In the genomic region with DNA sequence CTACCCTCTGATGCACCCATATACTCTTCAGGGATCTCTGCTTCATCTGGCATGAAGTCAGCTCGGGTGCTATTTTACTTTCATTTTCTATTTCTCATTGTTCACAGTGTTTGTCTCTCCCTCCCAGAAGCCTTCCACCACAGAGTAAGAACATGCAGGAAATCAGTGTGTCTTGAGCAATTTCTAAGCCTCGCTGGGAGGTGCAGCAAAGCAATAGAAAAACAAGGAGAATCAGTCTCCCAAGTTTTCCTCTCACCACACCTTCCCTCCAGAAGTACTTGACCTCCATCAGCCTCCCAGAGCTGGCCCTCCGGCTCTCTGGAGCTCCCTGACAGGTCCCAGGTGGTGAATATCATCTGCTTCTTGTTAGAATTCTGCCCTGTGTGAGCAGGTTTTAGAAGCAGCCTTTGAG, we compare ENCODE assay signal across 8 cellular contexts.
DNase-seq lines count a peak whose midpoint lies in the region; ATAC-seq and TF ChIP-seq lines count a peak whose summit lies in the region.

No MANE protein-coding gene starts in this region.

- peak overlapping the region; percentile 16 to 81 (median 68) for H3K4me3 Mint-ChIP-seq in brain

- H3K27me3 Mint-ChIP-seq in brain = peaks cover 4% of the 10 kb centered on the region

- peak overlapping the region in 4 of 5 experiments; percentile 33 to 92 (median 42) for H3K27ac Mint-ChIP-seq in brain

- peaks cover 6% of the 10 kb centered on the region for H3K4me1 Mint-ChIP-seq in brain

- H3K27me3 ChIP-seq in lung (ENCODE audit: control insufficient read depth, insufficient read depth) (no peaks in the 10 kb centered on the region), aorta (ENCODE audit: control insufficient read depth in 1 of 2, insufficient read depth in 2 of 2, low read length in 1 of 2) (no peaks in the 10 kb centered on the region)

- ATAC-seq in GM19351 (IDR thresholded peaks at IDR 0.05; ENCODE audit: unreplicated experiment) (peak; percentile 98), HG03342 (IDR thresholded peaks at IDR 0.05; ENCODE audit: unreplicated experiment) (peak; percentile 99), lung (ENCODE audit: insufficient read depth, low FRiP score) (peak; percentile 78), aorta (ENCODE audit: low FRiP score) (peak; percentile 48)

- H3K36me3 ChIP-seq in lung (ENCODE audit: control insufficient read depth in 2 of 2, insufficient read depth in 2 of 2, low read length in 2 of 2) (no peaks in the 10 kb centered on the region), aorta (ENCODE audit: control insufficient read depth in 1 of 2, insufficient read depth in 2 of 2, low read length in 1 of 2) (no peaks in the 10 kb centered on the region)

- H3K4me3 ChIP-seq in lung (no peak overlapping the region), aorta (ENCODE audit: low read length in 2 of 2) (peak overlapping the region; percentile 42 to 84)

- WGBS in lung, 2 donors = 6 to 12% methylated on average over 3 of the region's 3 CpGs
- WGBS in aorta, 2 donors = 9 to 21% methylated on average over 3 of the region's 3 CpGs

- peak overlapping the region; percentile 56 to 67 for H3K27ac ChIP-seq in lung (ENCODE audit: low read depth in 1 of 2, low read length in 1 of 2)
- no peak overlapping the region for H3K27ac ChIP-seq in aorta (ENCODE audit: low read depth in 1 of 2, low read length in 2 of 2)

- H3K9me3 Mint-ChIP-seq in brain = peaks cover 6 to 34% (median 26%) of the 10 kb centered on the region in 5 experiments

- TF ChIP-seq CTCF in brain (conservative IDR thresholded peaks at IDR 0.05) = no peak
- TF ChIP-seq CTCF in lung (IDR thresholded peaks at IDR 0.05; ENCODE audit: control extremely low read depth, extremely low read depth) = no peak

- peaks cover 3% of the 10 kb centered on the region for H3K36me3 Mint-ChIP-seq in brain

- DNase-seq in DMS153 (lab: John Stamatoyannopoulos, UW) (peak; percentile 72), NOMO-1 treated with dmso at 0.1 percent for 144 hours (lab: John Stamatoyannopoulos, UW; ENCODE audit: unreplicated experiment) (peak; percentile 23), lung (ENCODE audit: low spot score) (no peak), aorta (no peak)
- no peak for DNase-seq in stimulated activated naive CD4-positive, alpha-beta T cell treated with Interleukin-2 at 50 U/mL for 16 hours (lab: John Stamatoyannopoulos, UW)

- intact Hi-C loops in aorta (cut with DNase I) = no loop called here

- H3K4me1 ChIP-seq in lung (ENCODE audit: control insufficient read depth in 2 of 2, insufficient read depth in 2 of 2, low read length in 2 of 2) = no peaks in the 10 kb centered on the region
- H3K4me1 ChIP-seq in aorta (ENCODE audit: control insufficient read depth in 1 of 2, insufficient read depth in 2 of 2, low read length in 2 of 2) = peaks cover 0 to 2% of the 10 kb centered on the region in 2 donors

- H3K9me3 ChIP-seq in lung (ENCODE audit: control insufficient read depth in 2 of 2, insufficient read depth in 1 of 2, low read length in 1 of 2) (no peaks in the 10 kb centered on the region), aorta (ENCODE audit: control insufficient read depth, low read length) (no peaks in the 10 kb centered on the region)

Comparison
In these comparisons a context has a peak if more than half of its experiments do, and no peak if none do; other contexts are left out.
1. DNase-seq: peak in DMS153 (single experiment) and NOMO-1 treated with dmso at 0.1 percent for 144 hours (single experiment); none in lung (single experiment), aorta (0 of 2) and stimulated activated naive CD4-positive, alpha-beta T cell treated with Interleukin-2 at 50 U/mL for 16 hours (single experiment).
2. ATAC-seq: peak in every context shown above with its lines; median percentile 99 in HG03342; 98 in GM19351; 78 in lung; 48 in aorta.
3. H3K27ac ChIP-seq: peak in lung (2 of 2); none in aorta (0 of 2).